ENCODE assay signal across 13 cellular contexts in the genomic region with DNA sequence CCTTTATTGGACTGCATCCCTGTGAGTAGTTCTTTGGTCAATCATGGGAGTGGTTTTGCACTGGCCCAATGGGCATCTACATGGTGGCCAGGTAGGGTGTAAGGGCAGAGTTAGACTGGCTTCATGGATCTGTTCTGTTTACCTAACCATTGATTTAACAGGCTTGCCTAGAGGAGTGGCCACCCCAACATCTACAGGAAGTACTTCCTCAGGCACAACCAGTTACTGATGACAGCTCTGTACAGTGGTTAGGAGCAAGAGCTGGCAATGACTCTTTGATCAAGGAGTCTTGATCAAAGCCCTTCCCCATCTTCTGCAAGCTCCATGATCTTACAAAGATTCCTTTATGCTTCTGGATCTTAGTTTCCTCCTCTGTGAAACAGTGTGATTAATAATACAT.
DNase-seq lines count a peak whose midpoint lies in the region; ATAC-seq, FAIRE-seq and TF ChIP-seq lines count a peak whose summit lies in the region.
"Had no signal": no experiment of that assay in that cellular context is flagged by ENCODE, and none has a peak within 500 bp of the region (broad histone marks: within the 10 kb centered on the region; RNA-seq: fewer than 3 reads in every experiment).

No MANE protein-coding gene starts in this region.

- TF ChIP-seq RAD21 in HepG2 (CRISPR knock-in tag; IDR thresholded peaks at IDR 0.05), result no peak

- no peak overlapping the region for H2AFZ ChIP-seq in HepG2 (ENCODE audit: low read length)
- H2AFZ ChIP-seq: GM23248 had no signal

- in situ Hi-C loops in HepG2 (cut with HindIII; ENCODE audit: extremely low pct_ligation_motif_present, low pct_unique_long_range_greater_than_20kb), result no loop called here

- H3K79me2 ChIP-seq in HepG2 (ENCODE audit: insufficient read depth, low read length), result no peaks in the 10 kb centered on the region

- H3K4me3 ChIP-seq in right lobe of liver (no peak overlapping the region), HepG2 (replicated peaks in 1 of 3; ENCODE audit: insufficient read depth in 1 of 3, low read depth in 2 of 3, low read length in 3 of 3) (no peak overlapping the region), epithelial cell of esophagus (ENCODE audit: low read length) (no peak overlapping the region)
- H3K4me3 ChIP-seq: GM23248 had no signal

- H3K9me3 Mint-ChIP-seq in activated CD8-positive, alpha-beta memory T cell treated with anti-CD3 and anti-CD28 coated beads, Interleukin-2, amount 10 ng/mL, durations not matched to agents 7 days and 5 days (ENCODE audit: low read depth), result peaks cover 2% of the 10 kb centered on the region

- TF ChIP-seq POLR2A in right lobe of liver (IDR thresholded peaks at IDR 0.05), result no peak
- no peak for TF ChIP-seq POLR2A in HepG2 (IDR thresholded peaks at IDR 0.05; ENCODE audit: insufficient read depth in 1 of 2, low read depth in 2 of 2, low read length in 2 of 2)

- H3K4me1 Mint-ChIP-seq in activated CD8-positive, alpha-beta memory T cell treated with anti-CD3 and anti-CD28 coated beads, Interleukin-2, amount 10 ng/mL, durations not matched to agents 7 days and 5 days, result peaks cover 22% of the 10 kb centered on the region

- no peak overlapping the region for H3K4me2 ChIP-seq in HepG2 (ENCODE audit: low read depth, low read length)

- peaks cover 4% of the 10 kb centered on the region for H3K36me3 Mint-ChIP-seq in activated CD8-positive, alpha-beta memory T cell treated with anti-CD3 and anti-CD28 coated beads, Interleukin-2, amount 10 ng/mL, durations not matched to agents 7 days and 5 days
- H3K36me3 Mint-ChIP-seq: IgD-negative memory B cell had no signal

- POLR2A ChIA-PET in HepG2 (lab: Yijun Ruan, JAX), result no interaction called here

- H4K20me1 ChIP-seq in HepG2 (ENCODE audit: insufficient read depth, low read length), result no peaks in the 10 kb centered on the region

- H3K27me3 ChIP-seq in right lobe of liver, result no peaks in the 10 kb centered on the region
- no peaks in the 10 kb centered on the region; a peak in 2 of 5 replicates for H3K27me3 ChIP-seq in HepG2 (ENCODE audit: control insufficient read depth in 1 of 2, insufficient read depth in 2 of 2, low read length in 2 of 2)

- no peaks in the 10 kb centered on the region for H3K9me3 ChIP-seq in right lobe of liver
- H3K9me3 ChIP-seq in HepG2 (ENCODE audit: low read length), result no peaks in the 10 kb centered on the region

- intact Hi-C loops in right lobe of liver (cut with DNase I) (no loop called here), HepG2 (cut with micrococcal nuclease; ENCODE audit: unreplicated experiment) (no loop called here)

- H3K27me3 Mint-ChIP-seq in activated CD8-positive, alpha-beta memory T cell treated with anti-CD3 and anti-CD28 coated beads, Interleukin-2, amount 10 ng/mL, durations not matched to agents 7 days and 5 days, result peaks cover 20% of the 10 kb centered on the region

- H3K4me3 Mint-ChIP-seq in activated CD8-positive, alpha-beta memory T cell treated with anti-CD3 and anti-CD28 coated beads, Interleukin-2, amount 10 ng/mL, durations not matched to agents 7 days and 5 days, result no peak overlapping the region
- H3K4me3 Mint-ChIP-seq: CD8-positive, alpha-beta memory T cell had no signal

- H3K4me1 ChIP-seq in right lobe of liver (peaks cover 0 to 27% (median 8%) of the 10 kb centered on the region in 4 donors), HepG2 (ENCODE audit: insufficient read depth, low read length) (0 out of 2 replicates have a peak, but pooled peaks cover 5% of the 10 kb centered on the region)

- TF ChIP-seq EP300 in HepG2 (IDR thresholded peaks at IDR 0.05; ENCODE audit: low read depth in 2 of 2, low read length in 2 of 2) (no peak), HepG2 (CRISPR knock-in tag; IDR thresholded peaks at IDR 0.05; ENCODE audit: borderline replicate concordance) (no peak)

- H3K27ac ChIP-seq in right lobe of liver (peak overlapping the region in 1 of 3 donors; percentile 27), HepG2 (ENCODE audit: extremely low read length, insufficient read depth, low read length) (no peak overlapping the region)
- H3K27ac ChIP-seq: GM23248 had no signal

- no TSS peak for BruUV-seq in HepG2 (replicated peaks; lab: Mats Ljungman, UMichigan)

- no peak overlapping the region for H3K27ac Mint-ChIP-seq in activated CD8-positive, alpha-beta memory T cell treated with anti-CD3 and anti-CD28 coated beads, Interleukin-2, amount 10 ng/mL, durations not matched to agents 7 days and 5 days
- H3K27ac Mint-ChIP-seq: CD8-positive, alpha-beta memory T cell; IgD-negative memory B cell had no signal

- CTCF ChIA-PET in HepG2 (lab: Yijun Ruan, JAX; ENCODE audit: low intra/inter-chr PET ratio, low total read pairs), result no interaction called here
- CTCF ChIA-PET in activated CD8-positive, alpha-beta memory T cell treated with anti-CD3 and anti-CD28 coated beads, Interleukin-2, amount 10 ng/mL, durations not matched to agents 7 days and 5 days (lab: Charles Lee), result no interaction called here

- no peak for TF ChIP-seq CTCF in right lobe of liver (IDR thresholded peaks at IDR 0.05)
- TF ChIP-seq CTCF in HepG2 (CRISPR knock-in tag; IDR thresholded peaks at IDR 0.05), result no peak
- no peak for TF ChIP-seq CTCF in epithelial cell of esophagus (IDR thresholded peaks at IDR 0.05; ENCODE audit: insufficient read depth, low read depth, low read length, missing control alignments)

- no peak overlapping the region for H3K9ac ChIP-seq in HepG2 (ENCODE audit: insufficient read depth, low read depth, low read length)
- H3K9ac ChIP-seq: GM23248 had no signal

- no peaks in the 10 kb centered on the region for H3K36me3 ChIP-seq in right lobe of liver
- no peaks in the 10 kb centered on the region for H3K36me3 ChIP-seq in HepG2 (replicated peaks in 1 of 2; ENCODE audit: control insufficient read depth in 1 of 2, insufficient read depth in 2 of 2, low read length in 2 of 2)

- no peak for FAIRE-seq in HepG2 (lab: Jason Lieb, UNC)
- FAIRE-seq in HTR-8/SVneo (lab: Jason Lieb, UNC), result peak; percentile 28

- peak in 3 of 4 donors; percentile 30 to 44 (median 42) for ATAC-seq in right lobe of liver
- ATAC-seq in HepG2, result no peak
- no peak for ATAC-seq in GM19455 (IDR thresholded peaks at IDR 0.05; ENCODE audit: unreplicated experiment)
- no peak for ATAC-seq in activated CD8-positive, alpha-beta memory T cell treated with anti-CD3 and anti-CD28 coated beads, Interleukin-2, amount 10 ng/mL, durations not matched to agents 7 days and 5 days

- DNase-seq in right lobe of liver, result no peak
- no peak for DNase-seq in HepG2 (ENCODE audit: low spot score)
- DNase-seq in HTR-8/SVneo (ENCODE audit: insufficient read length, low spot score), result no peak
- peak; percentile 13 for DNase-seq in epithelial cell of esophagus (ENCODE audit: low read depth)
- no peak for DNase-seq in MV-4-11 (lab: John Stamatoyannopoulos, UW)
- no peak for DNase-seq in activated CD8-positive, alpha-beta memory T cell treated with anti-CD3 and anti-CD28 coated beads, Interleukin-2, amount 10 ng/mL, durations not matched to agents 7 days and 5 days
- DNase-seq: Caco-2; CD8-positive, alpha-beta memory T cell; DMS53; GM23248; H7 had no signal

TF ChIP-seq in HepG2, 621 proteins besides CTCF, POLR2A, EP300 and RAD21 (continues in another document):
- TF ChIP-seq, protein P1, sequence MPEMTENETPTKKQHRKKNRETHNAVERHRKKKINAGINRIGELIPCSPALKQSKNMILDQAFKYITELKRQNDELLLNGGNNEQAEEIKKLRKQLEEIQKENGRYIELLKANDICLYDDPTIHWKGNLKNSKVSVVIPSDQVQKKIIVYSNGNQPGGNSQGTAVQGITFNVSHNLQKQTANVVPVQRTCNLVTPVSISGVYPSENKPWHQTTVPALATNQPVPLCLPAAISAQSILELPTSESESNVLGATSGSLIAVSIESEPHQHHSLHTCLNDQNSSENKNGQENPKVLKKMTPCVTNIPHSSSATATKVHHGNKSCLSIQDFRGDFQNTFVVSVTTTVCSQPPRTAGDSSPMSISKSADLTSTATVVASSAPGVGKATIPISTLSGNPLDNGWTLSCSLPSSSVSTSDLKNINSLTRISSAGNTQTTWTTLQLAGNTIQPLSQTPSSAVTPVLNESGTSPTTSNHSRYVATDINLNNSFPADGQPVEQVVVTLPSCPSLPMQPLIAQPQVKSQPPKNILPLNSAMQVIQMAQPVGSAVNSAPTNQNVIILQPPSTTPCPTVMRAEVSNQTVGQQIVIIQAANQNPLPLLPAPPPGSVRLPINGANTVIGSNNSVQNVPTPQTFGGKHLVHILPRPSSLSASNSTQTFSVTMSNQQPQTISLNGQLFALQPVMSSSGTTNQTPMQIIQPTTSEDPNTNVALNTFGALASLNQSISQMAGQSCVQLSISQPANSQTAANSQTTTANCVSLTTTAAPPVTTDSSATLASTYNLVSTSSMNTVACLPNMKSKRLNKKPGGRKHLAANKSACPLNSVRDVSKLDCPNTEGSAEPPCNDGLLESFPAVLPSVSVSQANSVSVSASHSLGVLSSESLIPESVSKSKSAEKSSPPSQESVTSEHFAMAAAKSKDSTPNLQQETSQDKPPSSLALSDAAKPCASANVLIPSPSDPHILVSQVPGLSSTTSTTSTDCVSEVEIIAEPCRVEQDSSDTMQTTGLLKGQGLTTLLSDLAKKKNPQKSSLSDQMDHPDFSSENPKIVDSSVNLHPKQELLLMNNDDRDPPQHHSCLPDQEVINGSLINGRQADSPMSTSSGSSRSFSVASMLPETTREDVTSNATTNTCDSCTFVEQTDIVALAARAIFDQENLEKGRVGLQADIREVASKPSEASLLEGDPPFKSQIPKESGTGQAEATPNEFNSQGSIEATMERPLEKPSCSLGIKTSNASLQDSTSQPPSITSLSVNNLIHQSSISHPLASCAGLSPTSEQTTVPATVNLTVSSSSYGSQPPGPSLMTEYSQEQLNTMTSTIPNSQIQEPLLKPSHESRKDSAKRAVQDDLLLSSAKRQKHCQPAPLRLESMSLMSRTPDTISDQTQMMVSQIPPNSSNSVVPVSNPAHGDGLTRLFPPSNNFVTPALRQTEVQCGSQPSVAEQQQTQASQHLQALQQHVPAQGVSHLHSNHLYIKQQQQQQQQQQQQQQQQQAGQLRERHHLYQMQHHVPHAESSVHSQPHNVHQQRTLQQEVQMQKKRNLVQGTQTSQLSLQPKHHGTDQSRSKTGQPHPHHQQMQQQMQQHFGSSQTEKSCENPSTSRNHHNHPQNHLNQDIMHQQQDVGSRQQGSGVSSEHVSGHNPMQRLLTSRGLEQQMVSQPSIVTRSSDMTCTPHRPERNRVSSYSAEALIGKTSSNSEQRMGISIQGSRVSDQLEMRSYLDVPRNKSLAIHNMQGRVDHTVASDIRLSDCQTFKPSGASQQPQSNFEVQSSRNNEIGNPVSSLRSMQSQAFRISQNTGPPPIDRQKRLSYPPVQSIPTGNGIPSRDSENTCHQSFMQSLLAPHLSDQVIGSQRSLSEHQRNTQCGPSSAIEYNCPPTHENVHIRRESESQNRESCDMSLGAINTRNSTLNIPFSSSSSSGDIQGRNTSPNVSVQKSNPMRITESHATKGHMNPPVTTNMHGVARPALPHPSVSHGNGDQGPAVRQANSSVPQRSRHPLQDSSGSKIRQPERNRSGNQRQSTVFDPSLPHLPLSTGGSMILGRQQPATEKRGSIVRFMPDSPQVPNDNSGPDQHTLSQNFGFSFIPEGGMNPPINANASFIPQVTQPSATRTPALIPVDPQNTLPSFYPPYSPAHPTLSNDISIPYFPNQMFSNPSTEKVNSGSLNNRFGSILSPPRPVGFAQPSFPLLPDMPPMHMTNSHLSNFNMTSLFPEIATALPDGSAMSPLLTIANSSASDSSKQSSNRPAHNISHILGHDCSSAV (CRISPR knock-in tag; IDR thresholded peaks at IDR 0.05; ENCODE audit: borderline replicate concordance), result no peak
- TF ChIP-seq TCF7 (IDR thresholded peaks at IDR 0.05; ENCODE audit: low read depth), result no peak

Comparison
In these comparisons a context has a peak if more than half of its experiments do, and no peak if none do; other contexts are left out.
1. ATAC-seq: peak in right lobe of liver (3 of 4); none in HepG2 (single experiment), GM19455 (single experiment) and activated CD8-positive, alpha-beta memory T cell treated with anti-CD3 and anti-CD28 coated beads, Interleukin-2, amount 10 ng/mL, durations not matched to agents 7 days and 5 days (single experiment).